In the genomic region with DNA sequence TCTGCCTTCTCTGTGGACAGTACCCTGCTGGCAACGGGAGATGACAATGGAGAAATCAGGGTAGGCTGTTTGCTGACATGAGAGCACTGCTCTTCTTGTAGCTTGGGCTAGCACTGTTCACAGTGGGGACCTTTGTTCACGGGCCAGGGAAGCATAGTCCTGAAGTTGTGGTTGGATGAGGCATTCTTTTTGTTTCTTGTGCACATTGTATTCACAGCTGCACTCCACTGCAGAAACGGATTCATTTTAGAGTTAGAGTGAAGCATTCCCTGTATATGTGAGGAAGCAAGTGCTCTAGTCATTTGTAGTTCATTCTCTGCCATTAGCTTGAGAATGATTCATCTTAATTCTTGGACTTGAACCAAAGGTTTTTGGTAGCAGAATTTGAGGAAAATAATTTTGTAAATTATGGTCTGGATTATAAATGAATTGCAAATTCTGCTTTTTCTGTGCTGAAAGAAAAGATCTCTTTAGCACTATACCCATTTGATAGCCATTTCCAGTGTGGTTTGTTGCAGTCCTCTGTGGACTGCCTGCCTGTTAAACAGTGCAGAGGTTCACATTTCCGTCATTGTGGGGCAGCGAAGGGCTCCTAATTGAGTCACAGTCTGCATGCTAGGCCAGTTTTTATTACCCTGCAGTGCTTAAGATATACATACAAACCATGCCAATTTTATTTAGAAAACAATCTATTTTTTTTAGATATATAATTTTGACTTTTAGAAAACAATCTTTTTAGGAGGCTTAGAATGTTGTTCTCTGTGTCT, we compare ENCODE assay signal across 8 cellular contexts.
DNase-seq lines count a peak whose midpoint lies in the region; ATAC-seq and TF ChIP-seq lines count a peak whose summit lies in the region.

No MANE protein-coding gene starts in this region.

- H3K79me2 ChIP-seq in mammary epithelial cell (ENCODE audit: insufficient read depth, low read length) = no peaks in the 10 kb centered on the region

- no peak overlapping the region for H2AFZ ChIP-seq in mammary epithelial cell (ENCODE audit: low read depth, low read length)

- H3K4me1 ChIP-seq in mammary epithelial cell (ENCODE audit: insufficient read depth, low read length) (no peaks in the 10 kb centered on the region), left lung (no peaks in the 10 kb centered on the region), upper lobe of right lung (no peaks in the 10 kb centered on the region)

- H3K9me3 ChIP-seq in mammary epithelial cell (replicated peaks; ENCODE audit: insufficient read depth, low read length) (no peaks in the 10 kb centered on the region), left lung (no peaks in the 10 kb centered on the region), upper lobe of right lung (no peaks in the 10 kb centered on the region)

- 39% methylated on average over 5 of the region's 5 CpGs for WGBS in mammary epithelial cell (ENCODE audit: low coverage, missing lambda C conversion rate)

- H3K36me3 ChIP-seq in mammary epithelial cell (ENCODE audit: insufficient read depth, low read length) (peaks cover 19% of the 10 kb centered on the region), left lung (peaks cover 0 to 95% of the 10 kb centered on the region in 2 donors), upper lobe of right lung (peaks cover 88% of the 10 kb centered on the region)

- H3K4me2 ChIP-seq in mammary epithelial cell (ENCODE audit: insufficient read depth, low read depth, low read length) = no peak overlapping the region

- H4K20me1 ChIP-seq in mammary epithelial cell (ENCODE audit: insufficient read depth, low read length) = no peaks in the 10 kb centered on the region

- peak; percentile 92 for ATAC-seq in GM21367 (IDR thresholded peaks at IDR 0.05; ENCODE audit: unreplicated experiment)
- ATAC-seq in HG03571 (IDR thresholded peaks at IDR 0.05; ENCODE audit: unreplicated experiment) = peak; percentile 82
- ATAC-seq in left lung = peak; percentile 89
- ATAC-seq in upper lobe of right lung = no peak

- DNase-seq in NCI-H82 (lab: John Stamatoyannopoulos, UW) (peak; percentile 35), NCI-H82 treated with DMSO at 0.1 percent for 48 hours (lab: John Stamatoyannopoulos, UW; ENCODE audit: unreplicated experiment) (no peak), RKO (ENCODE audit: low spot score) (peak; percentile 71), mammary epithelial cell (peak; percentile 41), left lung (no peak), upper lobe of right lung (no peak)

- TF ChIP-seq CTCF in mammary epithelial cell (conservative IDR thresholded peaks at IDR 0.05 in 1 of 2, IDR thresholded peaks at IDR 0.05 in 1 of 2; ENCODE audit: extremely low read depth in 1 of 2, insufficient read depth in 1 of 2, low read depth in 1 of 2, low read length in 2 of 2) (peak; percentile 41 to 47), left lung (IDR thresholded peaks at IDR 0.05) (peak in 1 of 2 donors; percentile 53), upper lobe of right lung (IDR thresholded peaks at IDR 0.05) (peak; percentile 22)

- CTCF ChIA-PET in mammary epithelial cell (lab: Charles Lee; ENCODE audit: low non-redundant PET) = no interaction called here

- no peaks in the 10 kb centered on the region for H3K27me3 ChIP-seq in mammary epithelial cell (ENCODE audit: insufficient read depth, low read length)
- H3K27me3 ChIP-seq in left lung = no peaks in the 10 kb centered on the region
- H3K27me3 ChIP-seq in upper lobe of right lung = no peaks in the 10 kb centered on the region

- H3K27ac ChIP-seq in mammary epithelial cell (ENCODE audit: insufficient read depth, low read depth, low read length) (no peak overlapping the region), left lung (no peak overlapping the region), upper lobe of right lung (no peak overlapping the region)

- dilution Hi-C loops in mammary epithelial cell (cut with HindIII; ENCODE audit: low sequenced_read_pairs) = no loop called here

- no TSS peak for BruUV-seq in mammary epithelial cell (replicated peaks; lab: Mats Ljungman, UMichigan)

- no peak overlapping the region for H3K4me3 ChIP-seq in mammary epithelial cell (replicated peaks in 1 of 3; ENCODE audit: insufficient read depth in 1 of 3, low read depth in 2 of 3, low read length in 3 of 3)
- no peak overlapping the region for H3K4me3 ChIP-seq in left lung
- H3K4me3 ChIP-seq in upper lobe of right lung = no peak overlapping the region

- in situ Hi-C loops in mammary epithelial cell (cut with MboI; ENCODE audit: low sequenced_read_pairs in 2 of 2) = no loop called here

- intact Hi-C loops in mammary epithelial cell (cut with micrococcal nuclease) (loop anchor here (1.0 to 2.0 kb wide), 2 partner anchors 213 to 273 kb away; no protein-coding TSS in a partner anchor), left lung (cut with DNase I) (no loop called here), upper lobe of right lung (cut with DNase I) (no loop called here)

- no peak overlapping the region for H3K9ac ChIP-seq in mammary epithelial cell (ENCODE audit: insufficient read depth, low read length)

Comparison
In these comparisons a context has a peak if more than half of its experiments do, and no peak if none do; other contexts are left out.
1. DNase-seq: peak in NCI-H82 (single experiment), RKO (single experiment) and mammary epithelial cell (single experiment); none in NCI-H82 treated with DMSO at 0.1 percent for 48 hours (single experiment), left lung (0 of 2) and upper lobe of right lung (single experiment).